In the genomic region with DNA sequence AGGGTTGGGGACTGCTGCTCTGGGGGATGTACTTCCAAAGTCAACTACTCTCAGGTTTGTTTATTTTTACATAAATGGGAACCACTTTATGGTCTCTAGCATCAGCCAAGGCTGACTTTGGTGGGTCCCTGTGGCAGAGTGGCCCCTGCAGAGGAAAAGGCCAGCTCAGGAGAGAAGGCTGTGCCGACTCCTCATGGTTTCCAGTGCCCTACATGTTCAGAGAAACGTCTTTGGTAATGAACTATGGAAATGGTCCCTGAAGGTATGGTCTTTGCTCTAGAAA, we compare ENCODE assay signal across 1 cellular context.
TF ChIP-seq lines count a peak whose summit lies in the region.

No MANE protein-coding gene starts in this region.

TF ChIP-seq in GM23338, 12 proteins besides CTCF, POLR2A, EP300 and RAD21 (continued from another document):
- TF ChIP-seq, protein P1, sequence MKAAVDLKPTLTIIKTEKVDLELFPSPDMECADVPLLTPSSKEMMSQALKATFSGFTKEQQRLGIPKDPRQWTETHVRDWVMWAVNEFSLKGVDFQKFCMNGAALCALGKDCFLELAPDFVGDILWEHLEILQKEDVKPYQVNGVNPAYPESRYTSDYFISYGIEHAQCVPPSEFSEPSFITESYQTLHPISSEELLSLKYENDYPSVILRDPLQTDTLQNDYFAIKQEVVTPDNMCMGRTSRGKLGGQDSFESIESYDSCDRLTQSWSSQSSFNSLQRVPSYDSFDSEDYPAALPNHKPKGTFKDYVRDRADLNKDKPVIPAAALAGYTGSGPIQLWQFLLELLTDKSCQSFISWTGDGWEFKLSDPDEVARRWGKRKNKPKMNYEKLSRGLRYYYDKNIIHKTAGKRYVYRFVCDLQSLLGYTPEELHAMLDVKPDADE (IDR thresholded peaks at IDR 0.05): no peak
- TF ChIP-seq STAT1 (IDR thresholded peaks at IDR 0.05; ENCODE audit: unreplicated experiment): no peak
- TF ChIP-seq REST (IDR thresholded peaks at IDR 0.05; ENCODE audit: unreplicated experiment): no peak
- no peak for TF ChIP-seq ZNF331 (CRISPR knock-in tag; IDR thresholded peaks at IDR 0.05; ENCODE audit: low read depth)
- no peak for TF ChIP-seq CREB1 (CRISPR knock-in tag; IDR thresholded peaks at IDR 0.05; ENCODE audit: low read depth)
- no peak for TF ChIP-seq EZH2 (IDR thresholded peaks at IDR 0.05; ENCODE audit: low read depth, unreplicated experiment)
- TF ChIP-seq NANOG (IDR thresholded peaks at IDR 0.05; ENCODE audit: borderline replicate concordance): no peak
- no peak for TF ChIP-seq JUNB (IDR thresholded peaks at IDR 0.05; ENCODE audit: unreplicated experiment)
